ENCODE assay signal across 8 cellular contexts in genomic region chr2:175167076-175167791, GRCh38. TPM values are rescaled to one million over a fixed set of nuclear protein-coding genes. Genes with fewer than 3 reads are reported as not detected.
A peak's percentile ranks its signal among the peaks of the same experiment; 100 is the strongest.
DNase-seq lines count a peak whose midpoint lies in the region; ATAC-seq and TF ChIP-seq lines count a peak whose summit lies in the region.

No MANE protein-coding gene starts in this region.

- H3K9me3 Mint-ChIP-seq in stimulated activated naive CD8-positive, alpha-beta T cell treated with anti-CD3 and anti-CD28 coated beads, Interleukin-15, Interleukin-2, amounts not matched to agents 100 ng/mL and 50 ng/mL, for 24 hours, result no peaks in the 10 kb centered on the region

- ATAC-seq in HG03159 (IDR thresholded peaks at IDR 0.05; ENCODE audit: unreplicated experiment) (peak; percentile 4), left colon (peak; percentile 1), GM18519 (IDR thresholded peaks at IDR 0.05; ENCODE audit: low FRiP score, unreplicated experiment) (no peak)

- H3K27ac ChIP-seq in A673 (ENCODE audit: low read depth, low read length, poor library complexity, severe bottlenecking), result peak overlapping the region; percentile 89
- H3K27ac ChIP-seq in mammary epithelial cell (ENCODE audit: insufficient read depth, low read depth, low read length), result peak overlapping the region; percentile 95

- H3K9ac ChIP-seq in mammary epithelial cell (ENCODE audit: insufficient read depth, low read length), result peak overlapping the region; percentile 96

- dilution Hi-C loops in mammary epithelial cell (cut with HindIII; ENCODE audit: low sequenced_read_pairs), result no loop called here

- H3K4me1 Mint-ChIP-seq in stimulated activated naive CD8-positive, alpha-beta T cell treated with anti-CD3 and anti-CD28 coated beads, Interleukin-15, Interleukin-2, amounts not matched to agents 100 ng/mL and 50 ng/mL, for 24 hours (ENCODE audit: low read depth), result peaks cover 53% of the 10 kb centered on the region

- H3K4me3 Mint-ChIP-seq in stimulated activated naive CD8-positive, alpha-beta T cell treated with anti-CD3 and anti-CD28 coated beads, Interleukin-15, Interleukin-2, amounts not matched to agents 100 ng/mL and 50 ng/mL, for 24 hours, result peak overlapping the region; percentile 100

- H3K36me3 ChIP-seq in A673 (ENCODE audit: insufficient read depth, low read length, poor library complexity, severe bottlenecking), result no peaks in the 10 kb centered on the region
- no peaks in the 10 kb centered on the region for H3K36me3 ChIP-seq in mammary epithelial cell (ENCODE audit: insufficient read depth, low read length)

- intact Hi-C loops in A673 (cut with micrococcal nuclease; ENCODE audit: unreplicated experiment) (no loop called here), mammary epithelial cell (cut with micrococcal nuclease) (loop anchor here (2.0 to 5.0 kb wide), 2 partner anchors 30 to 55 kb away; no protein-coding TSS in a partner anchor), left colon (cut with DNase I, micrococcal nuclease) (no loop called here)

- H3K27me3 Mint-ChIP-seq in stimulated activated naive CD8-positive, alpha-beta T cell treated with anti-CD3 and anti-CD28 coated beads, Interleukin-15, Interleukin-2, amounts not matched to agents 100 ng/mL and 50 ng/mL, for 24 hours, result no peaks in the 10 kb centered on the region

- CTCF ChIA-PET in A673 (lab: Charles Lee) (no interaction called here), GM10248 (lab: Yijun Ruan, JAX) (interaction anchor here (1.7 to 2.2 kb wide), 2 partner anchors 9 to 11 kb away, joined by 4 to 16 read pairs; no protein-coding TSS in a partner anchor), mammary epithelial cell (lab: Charles Lee; ENCODE audit: low non-redundant PET) (no interaction called here)

- H3K4me2 ChIP-seq in mammary epithelial cell (ENCODE audit: insufficient read depth, low read depth, low read length), result peak overlapping the region; percentile 87

- no peaks in the 10 kb centered on the region for H4K20me1 ChIP-seq in mammary epithelial cell (ENCODE audit: insufficient read depth, low read length)

- WGBS in mammary epithelial cell (ENCODE audit: low coverage, missing lambda C conversion rate), result 1% methylated on average over 25 of the region's 32 CpGs

- peak overlapping the region; percentile 99 for H2AFZ ChIP-seq in mammary epithelial cell (ENCODE audit: low read depth, low read length)

- H3K4me1 ChIP-seq in A673 (ENCODE audit: insufficient read depth, low read length, poor library complexity, severe bottlenecking) (peaks cover 18% of the 10 kb centered on the region), mammary epithelial cell (ENCODE audit: insufficient read depth, low read length) (peaks cover 4% of the 10 kb centered on the region)

- H3K36me3 Mint-ChIP-seq in stimulated activated naive CD8-positive, alpha-beta T cell treated with anti-CD3 and anti-CD28 coated beads, Interleukin-15, Interleukin-2, amounts not matched to agents 100 ng/mL and 50 ng/mL, for 24 hours (ENCODE audit: low read depth), result peaks cover 10% of the 10 kb centered on the region

- in situ Hi-C loops in mammary epithelial cell (cut with MboI; ENCODE audit: low sequenced_read_pairs in 2 of 2), result loop anchor here in 1 of 2 donors (10.0 kb wide), 1 partner anchor 52 kb away; no protein-coding TSS in a partner anchor

- H3K9me3 ChIP-seq in A673 (ENCODE audit: low read depth, low read length, poor library complexity, severe bottlenecking) (no peaks in the 10 kb centered on the region), mammary epithelial cell (replicated peaks; ENCODE audit: insufficient read depth, low read length) (no peaks in the 10 kb centered on the region)

- H3K4me3 ChIP-seq in A673 (ENCODE audit: low read depth, low read length, poor library complexity, severe bottlenecking), result peak overlapping the region; percentile 89
- H3K4me3 ChIP-seq in mammary epithelial cell (replicated peaks in 1 of 3; ENCODE audit: insufficient read depth in 1 of 3, low read depth in 2 of 3, low read length in 3 of 3), result peak overlapping the region; percentile 81 to 98 (median 95)

- BruUV-seq in A673 (replicated peaks; lab: Mats Ljungman, UMichigan) (TSS peak; percentile 47), mammary epithelial cell (replicated peaks; lab: Mats Ljungman, UMichigan) (no TSS peak)

- peaks cover 58% of the 10 kb centered on the region for H3K79me2 ChIP-seq in mammary epithelial cell (ENCODE audit: insufficient read depth, low read length)

- peak overlapping the region; percentile 99 for H3K27ac Mint-ChIP-seq in stimulated activated naive CD8-positive, alpha-beta T cell treated with anti-CD3 and anti-CD28 coated beads, Interleukin-15, Interleukin-2, amounts not matched to agents 100 ng/mL and 50 ng/mL, for 24 hours

- H3K27me3 ChIP-seq in A673 (replicated peaks; ENCODE audit: insufficient read depth, low read depth, low read length, poor library complexity) (no peaks in the 10 kb centered on the region), mammary epithelial cell (ENCODE audit: insufficient read depth, low read length) (no peaks in the 10 kb centered on the region)

- DNase-seq in A673 (ENCODE audit: low spot score) (peak; percentile 53), GM10248 (ENCODE audit: extremely low spot score) (peak; percentile 38), OCI-M1 (lab: John Stamatoyannopoulos, UW) (peak; percentile 71), mammary epithelial cell (peak; percentile 40), left colon (peak; percentile 38 to 56)

- POLR2A ChIA-PET in A673 (lab: Charles Lee; ENCODE audit: low non-redundant PET) (interaction anchor here (0.6 kb wide), 1 partner anchor 955 kb away, joined by 3 read pairs; no protein-coding TSS in a partner anchor), GM10248 (lab: Yijun Ruan, JAX) (interaction anchor here (0.8 kb wide), 1 partner anchor 35 kb away, joined by 5 read pairs; no protein-coding TSS in a partner anchor)

- TF ChIP-seq CTCF in A673 (conservative IDR thresholded peaks at IDR 0.05; ENCODE audit: low read depth, low read length), result no peak
- TF ChIP-seq CTCF in GM10248 (IDR thresholded peaks at IDR 0.05; ENCODE audit: control extremely low read depth, extremely low read depth, low read depth, missing control alignments), result no peak
- no peak for TF ChIP-seq CTCF in mammary epithelial cell (conservative IDR thresholded peaks at IDR 0.05 in 1 of 2, IDR thresholded peaks at IDR 0.05 in 1 of 2; ENCODE audit: extremely low read depth in 1 of 2, insufficient read depth in 1 of 2, low read depth in 1 of 2, low read length in 2 of 2)

RNA-seq across cellular contexts. Expression of gene ATF2, which starts 0.8 kb away (rescaled TPM):
- total RNA-seq in A673 (2021) (50.3 and 52.2 TPM in 2 replicates), mammary epithelial cell (10 to 100 TPM; 40.4 to 47.2 TPM), left colon (10 to 100 TPM; 35.4 to 36.9 TPM)
- polyA plus RNA-seq in mammary epithelial cell, result 24.0 TPM
- polyA minus RNA-seq in mammary epithelial cell, result 21.3 TPM

RNA-seq across cellular contexts. Expression of gene ATP5MC3, which starts 14.3 kb away (rescaled TPM):
- total RNA-seq in A673 (2021), result 385 and 389 TPM in 2 replicates
- total RNA-seq in mammary epithelial cell, result 100 to 1,000 TPM in 1 of 2 donors, 10 to 100 TPM in 1; 97.2 to 245 TPM
- 544 TPM for polyA plus RNA-seq in mammary epithelial cell
- polyA minus RNA-seq in mammary epithelial cell, result 209 TPM
- total RNA-seq in left colon, result 100 to 1,000 TPM; 513 to 713 TPM
